ENCODE assay signal across 9 cellular contexts in genomic region chr13:49936943-49937273, GRCh38. TPM values are rescaled to one million over a fixed set of nuclear protein-coding genes. Genes with fewer than 3 reads are reported as not detected.
DNase-seq lines count a peak whose midpoint lies in the region; ATAC-seq, FAIRE-seq and TF ChIP-seq lines count a peak whose summit lies in the region.
"Had no signal": no experiment of that assay in that cellular context is flagged by ENCODE, and none has a peak within 500 bp of the region (broad histone marks: within the 10 kb centered on the region; RNA-seq: fewer than 3 reads in every experiment).

No MANE protein-coding gene starts in this region.

- peak; percentile 66 for DNase-seq in activated CD8-positive, alpha-beta memory T cell treated with anti-CD3 and anti-CD28 coated beads, Interleukin-2, amount 50 U/mL, for 48 hours
- no peak for DNase-seq in activated CD8-positive, alpha-beta memory T cell treated with anti-CD3 and anti-CD28 coated beads for 24 hours
- DNase-seq in Peyer's patch (peak in 1 of 3 donors; percentile 37), esophagus muscularis mucosa (ENCODE audit: extremely low spot score) (no peak), omental fat pad (ENCODE audit: low spot score) (no peak), D721Med (ENCODE audit: insufficient read length, low spot score) (no peak), hippocampal formation (lab: John Stamatoyannopoulos, UW) (no peak)

- H3K36me3 ChIP-seq in Peyer's patch = no peaks in the 10 kb centered on the region
- H3K36me3 ChIP-seq in esophagus muscularis mucosa = no peaks in the 10 kb centered on the region

- TF ChIP-seq CTCF in Peyer's patch (IDR thresholded peaks at IDR 0.05) (no peak), esophagus muscularis mucosa (IDR thresholded peaks at IDR 0.05) (no peak), omental fat pad (IDR thresholded peaks at IDR 0.05) (no peak), D721Med (IDR thresholded peaks at IDR 0.05; ENCODE audit: insufficient read depth, missing control alignments) (no peak)

- peak overlapping the region; percentile 71 to 88 (median 81) for H3K4me3 ChIP-seq in Peyer's patch
- H3K4me3 ChIP-seq in esophagus muscularis mucosa = peak overlapping the region; percentile 90 to 97 (median 94)

- no peak for TF ChIP-seq POLR2A in Peyer's patch (IDR thresholded peaks at IDR 0.05)
- TF ChIP-seq POLR2A in esophagus muscularis mucosa (IDR thresholded peaks at IDR 0.05; ENCODE audit: low read depth) = no peak

- no peak for FAIRE-seq in D721Med (lab: Jason Lieb, UNC)
- FAIRE-seq: endometrium had no signal

- intact Hi-C loops in esophagus muscularis mucosa (cut with DNase I) = loop anchor here (5.0 kb wide), 2 partner anchors 90 to 145 kb away; no protein-coding TSS in a partner anchor

- H3K9me3 ChIP-seq in Peyer's patch (no peaks in the 10 kb centered on the region), esophagus muscularis mucosa (no peaks in the 10 kb centered on the region)

- 5% methylated on average over 3 of the region's 24 CpGs for WGBS in esophagus muscularis mucosa

- H3K27ac ChIP-seq in Peyer's patch (peak overlapping the region; percentile 79 to 91 (median 84)), esophagus muscularis mucosa (replicated peaks in 1 of 4) (peak overlapping the region; percentile 90 to 94 (median 92))

- ATAC-seq in omental fat pad (ENCODE audit: low FRiP score) (peak; percentile 1), GM18868 (IDR thresholded peaks at IDR 0.05; ENCODE audit: unreplicated experiment) (no peak)

- peaks cover 0 to 16% (median 0%) of the 10 kb centered on the region in 4 donors for H3K4me1 ChIP-seq in Peyer's patch
- H3K4me1 ChIP-seq in esophagus muscularis mucosa = peaks cover 21 to 70% (median 66%) of the 10 kb centered on the region in 4 donors

- no peak for TF ChIP-seq EP300 in esophagus muscularis mucosa (IDR thresholded peaks at IDR 0.05)

- H3K27me3 ChIP-seq in Peyer's patch = no peaks in the 10 kb centered on the region
- no peaks in the 10 kb centered on the region for H3K27me3 ChIP-seq in esophagus muscularis mucosa

RNA-seq across cellular contexts. Expression of gene SPRYD7, which starts 0.8 kb away (rescaled TPM):
- total RNA-seq in Peyer's patch = 10 to 100 TPM in 1 of 4 donors, 1 to 10 TPM in 3; 5.8 to 10.3 (median 7.3) TPM
- total RNA-seq in esophagus muscularis mucosa = 10 to 100 TPM; 10.9 to 18.8 (median 15.0) TPM
- 1 to 10 TPM; 3.2 to 4.4 (median 4.0) TPM for total RNA-seq in omental fat pad

RNA-seq across cellular contexts. Expression of gene TRIM13, which starts 59.9 kb away (rescaled TPM):
- 10 to 100 TPM; 11.4 to 16.8 (median 15.1) TPM for total RNA-seq in Peyer's patch
- total RNA-seq in esophagus muscularis mucosa = 10 to 100 TPM; 21.4 to 38.6 (median 34.8) TPM
- total RNA-seq in omental fat pad = 10 to 100 TPM; 11.0 to 19.1 (median 14.2) TPM
